15 cellular contexts compared by ENCODE assay signal in the genomic region with DNA sequence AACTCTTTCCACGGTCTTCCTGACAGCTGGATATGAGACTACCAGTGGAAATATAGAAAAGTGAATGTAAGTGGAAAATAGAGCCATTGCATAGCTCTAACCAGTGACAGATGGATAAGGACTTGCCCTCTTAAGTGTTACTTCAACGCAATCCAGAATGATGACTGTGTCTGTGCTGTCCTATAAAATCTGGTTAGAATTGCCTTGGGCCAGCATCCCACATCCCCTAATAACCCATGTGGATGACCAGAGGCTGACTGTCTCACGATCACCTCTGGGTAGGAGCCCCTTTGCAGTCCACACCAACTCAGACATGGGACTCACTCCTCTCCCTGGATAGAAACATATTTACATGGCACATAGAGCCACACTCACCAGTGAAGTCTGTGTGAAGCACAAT.
"Had no signal": no experiment of that assay in that cellular context is flagged by ENCODE, and none has a peak within 500 bp of the region (broad histone marks: within the 10 kb centered on the region; RNA-seq: fewer than 3 reads in every experiment).

No MANE protein-coding gene starts in this region.

- ATAC-seq: activated CD4-positive, CD25-positive, alpha-beta regulatory T cell treated with anti-CD3 and anti-CD28 coated beads, Interleukin-2, amount 50 U/mL, for 24 hours; body of pancreas; left colon had no signal

- H3K4me3 ChIP-seq: adrenal gland, body of pancreas, testis had no signal

- H3K9me3 Mint-ChIP-seq: nephron; stimulated activated naive CD8-positive, alpha-beta T cell treated with anti-CD3 and anti-CD28 coated beads, Interleukin-15, Interleukin-2, amounts not matched to agents 100 ng/mL and 50 ng/mL, for 24 hours had no signal

- H3K36me3 ChIP-seq: adrenal gland had no signal

- H3K4me1 ChIP-seq: adrenal gland, body of pancreas, testis had no signal

- H3K27me3 ChIP-seq: adrenal gland, body of pancreas, testis had no signal

- H3K27ac Mint-ChIP-seq: immature natural killer cell; stimulated activated naive CD8-positive, alpha-beta T cell treated with anti-CD3 and anti-CD28 coated beads, Interleukin-15, Interleukin-2, amounts not matched to agents 100 ng/mL and 50 ng/mL, for 24 hours had no signal

- DNase-seq: activated naive CD4-positive, alpha-beta T cell treated with anti-CD3 and anti-CD28 coated beads, Interleukin-2, amount 50 U/mL, for 16 hours; activated T-cell treated with anti-CD3 and anti-CD28 coated beads, Interleukin-2, amount 50 U/mL, for 1 hour; adrenal gland; body of pancreas; central memory CD4-positive, alpha-beta T cell; effector memory CD4-positive, alpha-beta T cell; immature natural killer cell; left colon; mesendoderm; stimulated activated CD4-positive, alpha-beta T cell treated with anti-CD3 and anti-CD28 coated beads, Interleukin-4, amount 100 ng/mL, for 24 hours; testis had no signal

- H3K4me1 Mint-ChIP-seq: immature natural killer cell had no signal

- H3K27ac ChIP-seq: adrenal gland, body of pancreas, epithelial cell of prostate, testis had no signal

- H3K9me3 ChIP-seq: adrenal gland, body of pancreas, testis had no signal

- H3K4me3 Mint-ChIP-seq: immature natural killer cell; nephron; stimulated activated naive CD8-positive, alpha-beta T cell treated with anti-CD3 and anti-CD28 coated beads, Interleukin-15, Interleukin-2, amounts not matched to agents 100 ng/mL and 50 ng/mL, for 24 hours had no signal

- H3K36me3 Mint-ChIP-seq: immature natural killer cell had no signal
